24 cellular contexts compared by ENCODE assay signal in genomic region chr2:97928591-97928990, GRCh38.
DNase-seq lines count a peak whose midpoint lies in the region; ATAC-seq, FAIRE-seq and TF ChIP-seq lines count a peak whose summit lies in the region.
"Had no signal": no experiment of that assay in that cellular context is flagged by ENCODE, and none has a peak within 500 bp of the region (broad histone marks: within the 10 kb centered on the region; RNA-seq: fewer than 3 reads in every experiment).

No MANE protein-coding gene starts in this region.

- intact Hi-C loops in activated B cell treated with CpG ODN at 0.5 μM for 24 hours (cut with micrococcal nuclease), result no loop called here
- intact Hi-C loops in CD14-positive monocyte (cut with micrococcal nuclease), result no loop called here

- H3K36me3 Mint-ChIP-seq in activated B cell treated with CpG ODN at 0.5 μM for 24 hours (ENCODE audit: low read depth) (peaks cover 32% of the 10 kb centered on the region), CD14-positive monocyte (peaks cover 24 to 30% of the 10 kb centered on the region in 2 donors)
- peaks cover 22 to 31% of the 10 kb centered on the region in 2 donors for H3K36me3 Mint-ChIP-seq in stimulated activated naive B cell treated with anti-CD40 and anti-IgM and Interleukin-4, amounts not matched to agents 10 μg/mL and 1 μg/mL and 100 μg/mL, for 72 hours

- TF ChIP-seq CTCF in HEK293 (tag by site-specific recombination; IDR thresholded peaks at IDR 0.05) (no peak), activated B cell treated with CpG ODN at 0.5 μM for 24 hours (IDR thresholded peaks at IDR 0.05) (no peak), CD14-positive monocyte (IDR thresholded peaks at IDR 0.05) (no peak)

- DNase-seq in NCI-H146 (lab: John Stamatoyannopoulos, UW) (peak; percentile 12), NCI-H146 treated with DMSO at 0.1 percent for 48 hours (lab: John Stamatoyannopoulos, UW; ENCODE audit: unreplicated experiment) (no peak), activated B cell treated with CpG ODN at 0.5 μM for 24 hours (no peak), CD14-positive monocyte (ENCODE audit: low spot score) (no peak), small intestine (no peak)
- no peak for DNase-seq in stimulated activated naive B cell treated with anti-CD40 and anti-IgM and Interleukin-4, amounts not matched to agents 10 μg/mL and 1 μg/mL and 100 μg/mL, for 72 hours
- DNase-seq: CD4-positive, CD25-positive, alpha-beta regulatory T cell; DMS53; GOT3; Karpas-422; NCI-H1092; NCI-H1417 treated with DMSO at 0.1 percent for 48 hours; NCI-H187 treated with DMSO at 0.1 percent for 48 hours; NCI-H2107; SHP77 treated with DMSO at 0.1 percent for 48 hours; T-helper 1 cell had no signal

- H3K4me3 ChIP-seq in HEK293 (ENCODE audit: low read depth, low read length), result no peak overlapping the region
- no peak overlapping the region for H3K4me3 ChIP-seq in small intestine (ENCODE audit: low read depth in 1 of 2, low read length in 2 of 2)
- H3K4me3 ChIP-seq: HAP-1 had no signal

- H3K9me3 Mint-ChIP-seq in activated B cell treated with CpG ODN at 0.5 μM for 24 hours (no peaks in the 10 kb centered on the region), CD14-positive monocyte (peaks cover 0 to 2% (median 0%) of the 10 kb centered on the region in 7 donors)
- H3K9me3 Mint-ChIP-seq in stimulated activated naive B cell treated with anti-CD40 and anti-IgM and Interleukin-4, amounts not matched to agents 10 μg/mL and 1 μg/mL and 100 μg/mL, for 72 hours, result peaks cover 3 to 8% of the 10 kb centered on the region in 2 donors

- POLR2A ChIA-PET in HEK293 (lab: Yijun Ruan, JAX) (no interaction called here), activated B cell treated with CpG ODN at 0.5 μM for 24 hours (lab: Charles Lee) (interaction anchor here (1.0 kb wide), 1 partner anchor 25 kb away, joined by 3 read pairs; no protein-coding TSS in a partner anchor)

- H3K36me3 ChIP-seq in HEK293 (ENCODE audit: control insufficient read depth in 2 of 2, insufficient read depth in 1 of 2, low read length in 2 of 2) (peaks cover 0 to 11% of the 10 kb centered on the region in 2 experiments; a peak in 2 of 3 replicates), small intestine (ENCODE audit: control insufficient read depth in 2 of 2, insufficient read depth in 2 of 2, low read length in 2 of 2) (peaks cover 2 to 5% of the 10 kb centered on the region in 2 donors)

- H3K4me1 ChIP-seq in HEK293 (ENCODE audit: control insufficient read depth, insufficient read depth, low read length) (peaks cover 14% of the 10 kb centered on the region; the same call in 1 of the 2 replicates), small intestine (ENCODE audit: control insufficient read depth in 2 of 2, insufficient read depth in 1 of 2, low read depth in 1 of 2, low read length in 1 of 2) (peaks cover 1 to 8% of the 10 kb centered on the region in 2 donors)

- CTCF ChIA-PET in HEK293 (lab: Yijun Ruan, JAX) (no interaction called here), activated B cell treated with CpG ODN at 0.5 μM for 24 hours (lab: Charles Lee) (no interaction called here)

- no peak for FAIRE-seq in small intestine (lab: Jason Lieb, UNC)
- FAIRE-seq: G401.6 had no signal

- H3K27ac Mint-ChIP-seq in activated B cell treated with CpG ODN at 0.5 μM for 24 hours (peak overlapping the region; percentile 41), CD14-positive monocyte (peak overlapping the region in 1 of 7 donors; percentile 78)
- peak overlapping the region; percentile 59 for H3K27ac Mint-ChIP-seq in stimulated activated naive B cell treated with anti-CD40 and anti-IgM and Interleukin-4, amounts not matched to agents 10 μg/mL and 1 μg/mL and 100 μg/mL, for 72 hours
- H3K27ac Mint-ChIP-seq: CD4-positive, CD25-positive, alpha-beta regulatory T cell had no signal

- WGBS in small intestine, 3 donors, result 94 to 95% (median 95%) methylated on average over 3 of the region's 3 CpGs

- H3K27me3 Mint-ChIP-seq in activated B cell treated with CpG ODN at 0.5 μM for 24 hours (no peaks in the 10 kb centered on the region), CD14-positive monocyte (ENCODE audit: low read depth in 3 of 3) (no peaks in the 10 kb centered on the region)
- no peaks in the 10 kb centered on the region for H3K27me3 Mint-ChIP-seq in stimulated activated naive B cell treated with anti-CD40 and anti-IgM and Interleukin-4, amounts not matched to agents 10 μg/mL and 1 μg/mL and 100 μg/mL, for 72 hours
- H3K27me3 Mint-ChIP-seq: CD4-positive, CD25-positive, alpha-beta regulatory T cell had no signal

- H3K4me3 Mint-ChIP-seq in activated B cell treated with CpG ODN at 0.5 μM for 24 hours, result no peak overlapping the region
- H3K4me3 Mint-ChIP-seq in stimulated activated naive B cell treated with anti-CD40 and anti-IgM and Interleukin-4, amounts not matched to agents 10 μg/mL and 1 μg/mL and 100 μg/mL, for 72 hours, result no peak overlapping the region
- no peak overlapping the region for H3K4me3 Mint-ChIP-seq in CD14-positive monocyte
- H3K4me3 Mint-ChIP-seq: CD4-positive, CD25-positive, alpha-beta regulatory T cell had no signal

- H3K27me3 ChIP-seq in small intestine (ENCODE audit: control insufficient read depth in 2 of 2, insufficient read depth in 2 of 2, low read length in 2 of 2), result no peaks in the 10 kb centered on the region

- no peak for ATAC-seq in activated B cell treated with CpG ODN at 0.5 μM for 24 hours (ENCODE audit: low read depth)
- no peak for ATAC-seq in stimulated activated naive B cell treated with anti-CD40 and anti-IgM and Interleukin-4, amounts not matched to agents 10 μg/mL and 1 μg/mL and 100 μg/mL, for 72 hours (replicated peaks)
- ATAC-seq in HG02763 (IDR thresholded peaks at IDR 0.05; ENCODE audit: unreplicated experiment), result no peak
- ATAC-seq: Panc1 had no signal

- peaks cover 65% of the 10 kb centered on the region for H3K4me1 Mint-ChIP-seq in activated B cell treated with CpG ODN at 0.5 μM for 24 hours
- H3K4me1 Mint-ChIP-seq in stimulated activated naive B cell treated with anti-CD40 and anti-IgM and Interleukin-4, amounts not matched to agents 10 μg/mL and 1 μg/mL and 100 μg/mL, for 72 hours, result peaks cover 34 to 55% of the 10 kb centered on the region in 2 donors
- H3K4me1 Mint-ChIP-seq in CD14-positive monocyte, result peaks cover 57% of the 10 kb centered on the region

- no peaks in the 10 kb centered on the region for H3K9me3 ChIP-seq in HEK293 (ENCODE audit: control insufficient read depth, insufficient read depth, low read depth, low read length)
- no peaks in the 10 kb centered on the region for H3K9me3 ChIP-seq in small intestine (ENCODE audit: control insufficient read depth, low read depth)
- H3K9me3 ChIP-seq: HAP-1 had no signal

- H3K27ac ChIP-seq in HEK293 (ENCODE audit: extremely low read depth, low read depth, low read length) (no peak overlapping the region), small intestine (ENCODE audit: low read depth in 1 of 2, low read length in 1 of 2) (no peak overlapping the region)
- H3K27ac ChIP-seq: 22Rv1, HL-60, RWPE1 had no signal

TF ChIP-seq in HEK293, 187 proteins besides CTCF, POLR2A, EP300 and RAD21:
- 0 out of 2 replicates have a peak, but pooled peaks have one; percentile 10 for TF ChIP-seq ZNF585B (tag by site-specific recombination; IDR thresholded peaks at IDR 0.05)
- TF ChIP-seq ZNF548 (tag by site-specific recombination; IDR thresholded peaks at IDR 0.05), result no peak
